Comparison of ENCODE assay signal across 19 cellular contexts in the genomic region with DNA sequence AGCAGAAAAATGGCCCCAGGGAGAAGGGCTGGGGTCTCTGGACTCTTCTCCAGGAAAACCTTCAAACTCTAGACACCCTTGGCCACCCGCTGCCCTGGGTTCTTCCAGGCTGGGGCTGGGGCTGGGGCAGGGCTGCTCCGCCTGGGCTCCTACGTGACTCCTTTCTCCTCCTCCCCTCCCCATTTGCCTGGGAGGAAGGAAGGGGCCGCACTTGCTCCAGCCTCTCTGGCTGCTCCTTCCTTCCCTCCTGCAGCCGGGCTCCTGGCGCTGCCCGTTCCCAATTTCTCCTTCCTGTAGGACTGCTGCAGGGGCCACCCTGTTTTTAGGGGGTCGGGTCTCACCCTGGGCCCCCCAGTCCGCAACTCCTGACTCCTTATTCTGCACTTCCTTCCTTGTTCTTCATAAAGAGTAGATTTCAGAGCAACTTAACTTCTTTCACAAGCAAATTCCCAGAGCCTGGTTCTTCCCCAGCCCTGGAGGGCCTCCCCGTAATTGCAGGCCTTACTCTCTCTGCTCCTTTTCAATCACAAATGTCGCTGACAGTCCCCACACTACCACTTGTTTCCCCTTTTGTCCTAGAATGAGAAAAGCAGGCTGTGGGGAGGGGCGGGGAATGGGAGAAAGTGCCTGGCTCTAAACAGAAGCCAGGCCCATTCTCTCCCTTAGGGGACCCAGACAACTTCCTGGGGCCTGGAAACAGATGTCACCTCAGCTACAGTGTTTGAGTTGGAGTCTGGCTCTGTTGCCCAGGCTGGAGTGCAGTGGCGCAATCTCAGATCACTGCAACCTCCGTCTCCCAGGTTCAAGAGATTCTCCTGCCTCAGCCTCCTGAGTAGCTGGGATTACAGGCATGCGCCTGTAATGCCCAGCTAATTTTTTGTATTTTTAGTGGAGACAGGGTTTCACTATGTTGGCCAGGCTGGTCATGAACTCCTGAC.
DNase-seq lines count a peak whose midpoint lies in the region; ATAC-seq, FAIRE-seq and TF ChIP-seq lines count a peak whose summit lies in the region.
"Had no signal": no experiment of that assay in that cellular context is flagged by ENCODE, and none has a peak within 500 bp of the region (broad histone marks: within the 10 kb centered on the region; RNA-seq: fewer than 3 reads in every experiment).

No MANE protein-coding gene starts in this region.

- peak in 1 of 3 experiments; percentile 17; a peak in 1 of 4 replicates for TF ChIP-seq CTCF in H1 (IDR thresholded peaks at IDR 0.05; ENCODE audit: control extremely low read depth in 1 of 3, insufficient read depth in 1 of 3, low read depth in 1 of 3, low read length in 3 of 3)
- TF ChIP-seq CTCF in progenitor cell of endocrine pancreas (IDR thresholded peaks at IDR 0.05; ENCODE audit: unreplicated experiment), result no peak

- H3K4ac ChIP-seq in H1 (replicated peaks; ENCODE audit: insufficient read length, low read depth, low read length), result peak overlapping the region; percentile 71

- H3K4me3 ChIP-seq in BLaER1 treated with 17β-estradiol and CSF1 and Interleukin-3, amounts not matched to agents 10 nM and 100 nM, result no peak overlapping the region
- H3K4me3 ChIP-seq in HUES48 (ENCODE audit: low read depth, low read length), result no peak overlapping the region; the same call in 1 of the 2 replicates
- peak overlapping the region in 1 of 4 experiments; percentile 39; a peak in 2 of 8 replicates for H3K4me3 ChIP-seq in H1 (ENCODE audit: extremely low read depth in 1 of 4, insufficient read depth in 2 of 4, low read depth in 3 of 4, low read length in 4 of 4)
- H3K4me3 ChIP-seq: SJCRH30 had no signal

- no peak overlapping the region for H2AK5ac ChIP-seq in H1 (ENCODE audit: low read depth, low read length)

- 24% methylated on average over 14 of the region's 15 CpGs; no CpG with 5 or more reads in 1 of the 2 experiments for WGBS in H1 (ENCODE audit: extremely low coverage in 1 of 2, insufficient coverage in 1 of 2, insufficient read length in 1 of 2, insufficient replicate concordance in 2 of 2, low coverage in 1 of 2, low lambda C conversion rate in 2 of 2, missing lambda C conversion rate in 1 of 2), 2 experiments

- H3K14ac ChIP-seq in H1 (ENCODE audit: insufficient read length), result no peak overlapping the region

- peak overlapping the region; percentile 90; the same call in 1 of the 2 replicates for H2BK5ac ChIP-seq in H1 (ENCODE audit: low read depth, low read length)

- H4K8ac ChIP-seq in H1 (ENCODE audit: extremely low read depth, insufficient read depth, low read length), result no peak overlapping the region; the same call in none of the 2 replicates

- peak overlapping the region; percentile 25 for H3K56ac ChIP-seq in H1 (replicated peaks; ENCODE audit: insufficient read length, low read depth, low read length)

- no peak overlapping the region for H3K23ac ChIP-seq in H1 (ENCODE audit: insufficient read length)

- DNase-seq in H1 (ENCODE audit: low read depth in 1 of 2, low spot score in 2 of 2) (peak in 1 of 2 experiments; percentile 69), islet precursor cell (peak; percentile 78), progenitor cell of endocrine pancreas (ENCODE audit: low spot score, unreplicated experiment) (no peak), NCI-H526 (lab: John Stamatoyannopoulos, UW) (no peak)
- DNase-seq in activated CD4-positive, CD25-positive, alpha-beta regulatory T cell treated with anti-CD3 and anti-CD28 coated beads, Interleukin-2, amount 50 U/mL, for 72 hours, result no peak
- DNase-seq: Calu3; CD4-positive, CD25-positive, alpha-beta regulatory T cell; Karpas-422; MM.1S; NCI-H1105; NCI-H187 treated with DMSO at 0.1 percent for 48 hours; NCI-H2171; NCI-H510A; SJCRH30 had no signal

- no peaks in the 10 kb centered on the region for H3K4me1 Mint-ChIP-seq in progenitor cell of endocrine pancreas (ENCODE audit: low read depth)

- H3K9me3 ChIP-seq in BLaER1 treated with 17β-estradiol and CSF1 and Interleukin-3, amounts not matched to agents 10 nM and 100 nM (replicated peaks in 1 of 11), result no peaks in the 10 kb centered on the region
- H3K9me3 ChIP-seq in HUES48 (ENCODE audit: control insufficient read depth, insufficient read depth, low read length) (no peaks in the 10 kb centered on the region), H1 (ENCODE audit: insufficient read depth in 2 of 2, low read depth in 1 of 2, low read length in 1 of 2) (no peaks in the 10 kb centered on the region)
- H3K9me3 ChIP-seq: SJCRH30 had no signal

- no peak overlapping the region for H3K4me3 Mint-ChIP-seq in progenitor cell of endocrine pancreas (ENCODE audit: low read depth)
- H3K4me3 Mint-ChIP-seq: CD4-positive, CD25-positive, alpha-beta regulatory T cell had no signal

- peak overlapping the region; percentile 86 for H4K91ac ChIP-seq in H1 (replicated peaks; ENCODE audit: insufficient read length, low read length)

- peak overlapping the region; percentile 96 for H3K18ac ChIP-seq in H1 (ENCODE audit: extremely low read depth, low read length)

- no peak overlapping the region for H3K9ac ChIP-seq in BLaER1 treated with 17β-estradiol and CSF1 and Interleukin-3, amounts not matched to agents 10 nM and 100 nM
- H3K9ac ChIP-seq in HUES48 (ENCODE audit: low read depth, low read length), result no peak overlapping the region; the same call in 1 of the 2 replicates
- H3K9ac ChIP-seq in H1 (replicated peaks in 1 of 4; ENCODE audit: extremely low read depth in 1 of 4, low read depth in 3 of 4, low read length in 3 of 4), result no peak overlapping the region

- no peak overlapping the region for H2AFZ ChIP-seq in H1 (ENCODE audit: low read length)

- H3K79me1 ChIP-seq in H1 (ENCODE audit: low read depth, low read length), result no peaks in the 10 kb centered on the region; the same call in 1 of the 2 replicates

- H2BK15ac ChIP-seq in H1 (ENCODE audit: low read length), result no peak overlapping the region

- H4K20me1 ChIP-seq in BLaER1 treated with 17β-estradiol and CSF1 and Interleukin-3, amounts not matched to agents 10 nM and 100 nM, result peaks cover 0 to 48% (median 0%) of the 10 kb centered on the region in 11 experiments; a peak in 8 of 22 replicates
- H4K20me1 ChIP-seq in H1 (replicated peaks in 1 of 2; ENCODE audit: control insufficient read depth in 1 of 2, insufficient read depth in 2 of 2, low read length in 2 of 2), result no peaks in the 10 kb centered on the region

- peak overlapping the region; percentile 50 for H4K5ac ChIP-seq in H1 (ENCODE audit: insufficient read length, low read depth, low read length)

- no peak for TF ChIP-seq POLR2A in H1 (IDR thresholded peaks at IDR 0.05; ENCODE audit: control extremely low read depth in 1 of 2, low read depth in 2 of 2, low read length in 2 of 2)

- H3K79me2 ChIP-seq in H1 (ENCODE audit: control insufficient read depth in 1 of 2, insufficient read depth in 2 of 2, low read length in 2 of 2), result no peaks in the 10 kb centered on the region

- FAIRE-seq in H1 (lab: Jason Lieb, UNC), result no peak
- FAIRE-seq: G401.6, GM12892 had no signal

- no peak for ATAC-seq in HG03039 (IDR thresholded peaks at IDR 0.05; ENCODE audit: unreplicated experiment)

- H3K27me3 Mint-ChIP-seq in progenitor cell of endocrine pancreas, result peaks cover 54% of the 10 kb centered on the region

- peak overlapping the region; percentile 5 to 56 (median 40); a peak in 14 of 22 replicates for H3K4me2 ChIP-seq in BLaER1 treated with 17β-estradiol and CSF1 and Interleukin-3, amounts not matched to agents 10 nM and 100 nM
- H3K4me2 ChIP-seq in H1 (ENCODE audit: insufficient read depth in 1 of 2, low read depth in 2 of 2, low read length in 2 of 2), result peak overlapping the region; percentile 30 to 60; a peak in 3 of 4 replicates

- no peaks in the 10 kb centered on the region for H3K9me3 Mint-ChIP-seq in progenitor cell of endocrine pancreas (ENCODE audit: low read depth)
- H3K9me3 Mint-ChIP-seq: CD4-positive, CD25-positive, alpha-beta regulatory T cell had no signal

- no peaks in the 10 kb centered on the region for H3K23me2 ChIP-seq in H1 (ENCODE audit: low read depth, low read length)

- H3K36me3 ChIP-seq in BLaER1 treated with 17β-estradiol and CSF1 and Interleukin-3, amounts not matched to agents 10 nM and 100 nM, result no peaks in the 10 kb centered on the region
- H3K36me3 ChIP-seq in HUES48 (ENCODE audit: control insufficient read depth, insufficient read depth, low read length) (no peaks in the 10 kb centered on the region), H1 (ENCODE audit: control insufficient read depth in 2 of 4, insufficient read depth in 4 of 4, low read length in 3 of 4) (no peaks in the 10 kb centered on the region)
- H3K36me3 ChIP-seq: SJCRH30 had no signal

- H2BK20ac ChIP-seq in H1 (ENCODE audit: low read length), result no peak overlapping the region

- H2BK12ac ChIP-seq in H1 (ENCODE audit: low read depth, low read length), result peak overlapping the region; percentile 60; the same call in 1 of the 2 replicates

- H3K27me3 ChIP-seq in BLaER1 treated with 17β-estradiol and CSF1 and Interleukin-3, amounts not matched to agents 10 nM and 100 nM, result peaks cover 45 to 86% (median 66%) of the 10 kb centered on the region in 11 experiments
- H3K27me3 ChIP-seq in HUES48 (ENCODE audit: control insufficient read depth, insufficient read depth, low read length) (no peaks in the 10 kb centered on the region), H1 (replicated peaks in 1 of 4; ENCODE audit: control insufficient read depth in 3 of 4, extremely low read depth in 1 of 4, insufficient read depth in 3 of 4, low read length in 3 of 4) (no peaks in the 10 kb centered on the region)

- peaks cover 6 to 27% (median 19%) of the 10 kb centered on the region in 10 experiments; a peak in 16 of 20 replicates for H3K4me1 ChIP-seq in BLaER1 treated with 17β-estradiol and CSF1 and Interleukin-3, amounts not matched to agents 10 nM and 100 nM
- H3K4me1 ChIP-seq in HUES48 (ENCODE audit: control insufficient read depth, insufficient read depth, low read length) (peaks cover 18% of the 10 kb centered on the region; the same call in 1 of the 2 replicates), H1 (replicated peaks in 1 of 4; ENCODE audit: control insufficient read depth in 3 of 4, insufficient read depth in 4 of 4, low read length in 3 of 4) (peaks cover 0 to 37% (median 25%) of the 10 kb centered on the region in 4 experiments; a peak in 6 of 7 replicates)
- H3K4me1 ChIP-seq: SJCRH30 had no signal

- CTCF ChIA-PET in H1 (lab: Charles Lee; ENCODE audit: partially characterized antibody), result interaction anchor here (1.0 to 2.3 kb wide), 6 partner anchors 10 to 87 kb away, joined by 3 to 10 read pairs (median 5); no protein-coding TSS in a partner anchor

- POLR2A ChIA-PET in H1 (lab: Charles Lee; ENCODE audit: partially characterized antibody), result no interaction called here

- TF ChIP-seq RAD21 in H1 (IDR thresholded peaks at IDR 0.05 in 1 of 2, conservative IDR thresholded peaks at IDR 0.05 in 1 of 2; ENCODE audit: low read depth in 2 of 2, low read length in 2 of 2), result no peak; a peak in 1 of 4 replicates

- no peak overlapping the region for H3K27ac ChIP-seq in BLaER1 treated with 17β-estradiol and CSF1 and Interleukin-3, amounts not matched to agents 10 nM and 100 nM
- peak overlapping the region; percentile 78 for H3K27ac ChIP-seq in HUES48 (ENCODE audit: low read depth, low read length)
- 0 out of 2 replicates have a peak overlapping the region, but pooled peaks have one; percentile 9 for H3K27ac ChIP-seq in H1 (ENCODE audit: low read depth, low read length)
- H3K27ac ChIP-seq: SJCRH30 had no signal

- H2BK120ac ChIP-seq in H1 (replicated peaks; ENCODE audit: low read depth, low read length), result peak overlapping the region; percentile 83

- no peaks in the 10 kb centered on the region for H3K36me3 Mint-ChIP-seq in progenitor cell of endocrine pancreas (ENCODE audit: insufficient read depth)
- H3K36me3 Mint-ChIP-seq: CD4-positive, CD25-positive, alpha-beta regulatory T cell had no signal

- H3K27ac Mint-ChIP-seq in progenitor cell of endocrine pancreas, result no peak overlapping the region
- H3K27ac Mint-ChIP-seq: CD4-positive, CD25-positive, alpha-beta regulatory T cell had no signal

- TF ChIP-seq EP300 in H1 (IDR thresholded peaks at IDR 0.05; ENCODE audit: borderline replicate concordance in 1 of 2, low read depth in 2 of 2, low read length in 2 of 2), result no peak

Comparison
In these comparisons a context has a peak if more than half of its experiments do, and no peak if none do; other contexts are left out.
1. H3K27ac ChIP-seq: peak in HUES48 (single experiment) and H1 (single experiment); none in BLaER1 treated with 17β-estradiol and CSF1 and Interleukin-3, amounts not matched to agents 10 nM and 100 nM (0 of 11).